Comparison of ENCODE assay signal across 8 cellular contexts in the genomic region with DNA sequence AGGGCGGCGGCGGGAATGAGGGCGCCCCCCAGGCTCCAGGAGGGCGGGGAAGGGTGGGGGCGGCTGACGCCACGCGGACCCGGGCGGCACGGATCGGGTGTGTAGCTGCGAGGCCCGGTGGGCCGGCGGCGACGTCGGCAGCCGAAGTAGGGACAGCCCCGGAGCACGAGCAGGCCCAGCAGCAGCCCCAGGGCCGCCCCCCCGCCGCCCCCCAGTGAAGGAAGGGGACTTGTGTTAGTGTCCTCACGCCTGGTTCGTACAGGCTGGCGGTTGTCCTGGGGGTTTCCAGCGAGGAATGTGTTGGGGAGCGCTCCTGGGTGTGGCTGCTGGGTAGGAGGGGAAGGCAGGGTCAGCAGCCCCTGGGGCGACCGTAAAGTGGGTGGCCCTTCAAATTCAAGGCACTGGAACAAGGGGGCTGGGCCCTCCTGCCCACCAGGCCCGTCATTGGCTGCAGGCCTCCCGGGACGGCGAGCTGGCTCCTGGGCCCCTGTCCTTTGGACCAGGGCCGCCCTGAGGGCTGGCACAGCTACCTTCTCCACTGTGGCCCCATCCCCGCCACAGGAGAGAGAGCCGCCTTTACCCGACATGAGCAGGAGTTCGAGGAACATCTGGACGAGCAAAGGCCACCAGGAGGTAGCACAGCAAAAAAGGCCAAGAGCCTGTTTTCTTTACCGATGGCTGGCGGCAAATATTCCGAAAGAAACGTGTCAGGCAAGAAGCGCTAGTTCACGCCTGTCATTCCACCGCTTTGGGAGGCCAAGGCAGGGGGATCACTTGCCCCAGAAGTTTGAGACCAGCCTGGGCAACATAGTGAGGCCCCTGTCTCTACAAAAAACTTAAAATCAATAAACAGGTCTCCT. TPM values are rescaled to one million over a fixed set of nuclear protein-coding genes. Genes with fewer than 3 reads are reported as not detected.
DNase-seq lines count a peak whose midpoint lies in the region; ATAC-seq and TF ChIP-seq lines count a peak whose summit lies in the region.

No MANE protein-coding gene starts in this region.

- no peaks in the 10 kb centered on the region for H3K36me3 Mint-ChIP-seq in naive B cell

- H3K4me1 Mint-ChIP-seq in naive B cell: peaks cover 8 to 13% (median 11%) of the 10 kb centered on the region in 3 donors

- H3K4me3 Mint-ChIP-seq in naive B cell: peak overlapping the region; percentile 68 to 87 (median 79)

- no peaks in the 10 kb centered on the region for H3K9me3 Mint-ChIP-seq in naive B cell

- DNase-seq in Daoy (ENCODE audit: low read depth): peak; percentile 73
- peak; percentile 59 for DNase-seq in epidermal melanocyte (ENCODE audit: insufficient read length, low spot score)
- no peak for DNase-seq in naive B cell
- no peak for DNase-seq in AML-193 (lab: John Stamatoyannopoulos, UW)

- peak overlapping the region; percentile 27 to 95 (median 72) for H3K27ac Mint-ChIP-seq in naive B cell

- H3K27me3 Mint-ChIP-seq in naive B cell: peaks cover 0 to 5% (median under 1%) of the 10 kb centered on the region in 3 donors

- peak; percentile 5 for ATAC-seq in HG02610 (IDR thresholded peaks at IDR 0.05; ENCODE audit: unreplicated experiment)
- peak; percentile 7 for ATAC-seq in SK-N-SH treated with all-trans-retinoic acid at 6 μM for 48 hours
- peak; percentile 7 to 9 for ATAC-seq in naive B cell (ENCODE audit: low read depth in 2 of 2)
- ATAC-seq in GM21390 (IDR thresholded peaks at IDR 0.05; ENCODE audit: unreplicated experiment): no peak
- no peak for ATAC-seq in HG02970 (IDR thresholded peaks at IDR 0.05; ENCODE audit: low FRiP score, unreplicated experiment)

TF ChIP-seq in SK-N-SH treated with all-trans-retinoic acid at 6 μM for 48 hours, 23 proteins besides CTCF, POLR2A, EP300 and RAD21:
- TF ChIP-seq, protein P1, sequence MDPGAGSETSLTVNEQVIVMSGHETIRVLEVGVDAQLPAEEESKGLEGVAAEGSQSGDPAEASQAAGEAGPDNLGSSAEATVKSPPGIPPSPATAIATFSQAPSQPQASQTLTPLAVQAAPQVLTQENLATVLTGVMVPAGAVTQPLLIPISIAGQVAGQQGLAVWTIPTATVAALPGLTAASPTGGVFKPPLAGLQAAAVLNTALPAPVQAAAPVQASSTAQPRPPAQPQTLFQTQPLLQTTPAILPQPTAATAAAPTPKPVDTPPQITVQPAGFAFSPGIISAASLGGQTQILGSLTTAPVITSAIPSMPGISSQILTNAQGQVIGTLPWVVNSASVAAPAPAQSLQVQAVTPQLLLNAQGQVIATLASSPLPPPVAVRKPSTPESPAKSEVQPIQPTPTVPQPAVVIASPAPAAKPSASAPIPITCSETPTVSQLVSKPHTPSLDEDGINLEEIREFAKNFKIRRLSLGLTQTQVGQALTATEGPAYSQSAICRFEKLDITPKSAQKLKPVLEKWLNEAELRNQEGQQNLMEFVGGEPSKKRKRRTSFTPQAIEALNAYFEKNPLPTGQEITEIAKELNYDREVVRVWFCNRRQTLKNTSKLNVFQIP (CRISPR knock-in tag; IDR thresholded peaks at IDR 0.05; ENCODE audit: borderline replicate concordance, low read depth): no peak
- TF ChIP-seq TCF4 (CRISPR knock-in tag; IDR thresholded peaks at IDR 0.05; ENCODE audit: borderline replicate concordance): no peak
- TF ChIP-seq, protein P2, sequence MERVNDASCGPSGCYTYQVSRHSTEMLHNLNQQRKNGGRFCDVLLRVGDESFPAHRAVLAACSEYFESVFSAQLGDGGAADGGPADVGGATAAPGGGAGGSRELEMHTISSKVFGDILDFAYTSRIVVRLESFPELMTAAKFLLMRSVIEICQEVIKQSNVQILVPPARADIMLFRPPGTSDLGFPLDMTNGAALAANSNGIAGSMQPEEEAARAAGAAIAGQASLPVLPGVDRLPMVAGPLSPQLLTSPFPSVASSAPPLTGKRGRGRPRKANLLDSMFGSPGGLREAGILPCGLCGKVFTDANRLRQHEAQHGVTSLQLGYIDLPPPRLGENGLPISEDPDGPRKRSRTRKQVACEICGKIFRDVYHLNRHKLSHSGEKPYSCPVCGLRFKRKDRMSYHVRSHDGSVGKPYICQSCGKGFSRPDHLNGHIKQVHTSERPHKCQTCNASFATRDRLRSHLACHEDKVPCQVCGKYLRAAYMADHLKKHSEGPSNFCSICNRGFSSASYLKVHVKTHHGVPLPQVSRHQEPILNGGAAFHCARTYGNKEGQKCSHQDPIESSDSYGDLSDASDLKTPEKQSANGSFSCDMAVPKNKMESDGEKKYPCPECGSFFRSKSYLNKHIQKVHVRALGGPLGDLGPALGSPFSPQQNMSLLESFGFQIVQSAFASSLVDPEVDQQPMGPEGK (CRISPR knock-in tag; IDR thresholded peaks at IDR 0.05; ENCODE audit: borderline replicate concordance): peak; percentile 52; the same call in 1 of the 2 replicates

RNA-seq across cellular contexts. Expression of a gene that starts 0.8 kb away (rescaled TPM):
- 37.5 and 49.5 TPM in 2 replicates for total RNA-seq in Daoy (2014; rRNA removed; shearing (Covaris generic))
- polyA plus RNA-seq in naive B cell (ENCODE audit: low read depth in 6 of 6): 10 to 100 TPM in 5 of 6 donors, 1 to 10 TPM in 1; 6.8 to 26.5 (median 18.0) TPM

RNA-seq across cellular contexts. Expression of a gene that starts 24.4 kb away (rescaled TPM):
- total RNA-seq in Daoy (2014; rRNA removed; shearing (Covaris generic)): 10.9 and 11.5 TPM in 2 replicates
- under 1 TPM in 4 of 6 donors, not detected in 2; 0.04 to 0.11 (median 0.06) TPM for polyA plus RNA-seq in naive B cell (ENCODE audit: low read depth in 6 of 6)

Comparison
In these comparisons a context has a peak if more than half of its experiments do, and no peak if none do; other contexts are left out.
1. DNase-seq: peak in Daoy (single experiment) and epidermal melanocyte (single experiment); none in naive B cell (single experiment) and AML-193 (0 of 2).
2. ATAC-seq: peak in HG02610 (single experiment), SK-N-SH treated with all-trans-retinoic acid at 6 μM for 48 hours (single experiment) and naive B cell (2 of 2); none in GM21390 (single experiment) and HG02970 (single experiment).